In the genomic region with DNA sequence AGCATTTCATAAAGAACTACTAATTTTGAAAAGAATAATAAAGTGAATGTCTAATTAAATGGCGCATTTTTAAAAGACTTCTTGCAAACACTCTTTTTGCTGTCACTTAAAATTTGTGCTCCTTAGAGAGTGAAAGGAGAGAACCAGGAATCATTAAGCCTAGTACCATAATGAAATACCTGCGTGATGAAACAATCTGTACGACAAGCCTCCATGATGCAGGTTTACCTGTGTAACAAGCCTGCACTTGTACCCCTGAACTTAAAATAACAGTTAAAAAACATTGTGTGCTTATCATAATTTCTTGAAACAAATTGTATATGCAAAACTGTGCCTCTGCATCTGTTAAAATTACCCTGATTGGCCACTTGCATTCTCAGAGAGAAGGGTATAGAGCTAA, we compare ENCODE assay signal across 2 cellular contexts.
TF ChIP-seq lines count a peak whose summit lies in the region.

No MANE protein-coding gene starts in this region.

TF ChIP-seq in SK-N-SH, 30 proteins besides CTCF, POLR2A, EP300 and RAD21 (continued from another document):
- TF ChIP-seq TAF1 (IDR thresholded peaks at IDR 0.05; ENCODE audit: borderline replicate concordance, low read depth, low read length), result no peak
- TF ChIP-seq MXI1 (IDR thresholded peaks at IDR 0.05; ENCODE audit: low read depth, low read length), result no peak
- no peak for TF ChIP-seq JUND (IDR thresholded peaks at IDR 0.05)
- no peak for TF ChIP-seq YY1 (IDR thresholded peaks at IDR 0.05; ENCODE audit: low read depth)
- TF ChIP-seq NFIC (IDR thresholded peaks at IDR 0.05; ENCODE audit: borderline replicate concordance), result no peak
- no peak for TF ChIP-seq TCF12 (IDR thresholded peaks at IDR 0.05)
- TF ChIP-seq RXRA (IDR thresholded peaks at IDR 0.05; ENCODE audit: borderline replicate concordance, low read depth), result no peak
- TF ChIP-seq FOXM1 (IDR thresholded peaks at IDR 0.05; ENCODE audit: low read depth), result no peak
- TF ChIP-seq CHD2 (IDR thresholded peaks at IDR 0.05; ENCODE audit: low read length, partially characterized antibody), result no peak
- TF ChIP-seq, protein P1, sequence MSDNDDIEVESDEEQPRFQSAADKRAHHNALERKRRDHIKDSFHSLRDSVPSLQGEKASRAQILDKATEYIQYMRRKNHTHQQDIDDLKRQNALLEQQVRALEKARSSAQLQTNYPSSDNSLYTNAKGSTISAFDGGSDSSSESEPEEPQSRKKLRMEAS (IDR thresholded peaks at IDR 0.05; ENCODE audit: low read depth), result no peak
- TF ChIP-seq, protein P2, sequence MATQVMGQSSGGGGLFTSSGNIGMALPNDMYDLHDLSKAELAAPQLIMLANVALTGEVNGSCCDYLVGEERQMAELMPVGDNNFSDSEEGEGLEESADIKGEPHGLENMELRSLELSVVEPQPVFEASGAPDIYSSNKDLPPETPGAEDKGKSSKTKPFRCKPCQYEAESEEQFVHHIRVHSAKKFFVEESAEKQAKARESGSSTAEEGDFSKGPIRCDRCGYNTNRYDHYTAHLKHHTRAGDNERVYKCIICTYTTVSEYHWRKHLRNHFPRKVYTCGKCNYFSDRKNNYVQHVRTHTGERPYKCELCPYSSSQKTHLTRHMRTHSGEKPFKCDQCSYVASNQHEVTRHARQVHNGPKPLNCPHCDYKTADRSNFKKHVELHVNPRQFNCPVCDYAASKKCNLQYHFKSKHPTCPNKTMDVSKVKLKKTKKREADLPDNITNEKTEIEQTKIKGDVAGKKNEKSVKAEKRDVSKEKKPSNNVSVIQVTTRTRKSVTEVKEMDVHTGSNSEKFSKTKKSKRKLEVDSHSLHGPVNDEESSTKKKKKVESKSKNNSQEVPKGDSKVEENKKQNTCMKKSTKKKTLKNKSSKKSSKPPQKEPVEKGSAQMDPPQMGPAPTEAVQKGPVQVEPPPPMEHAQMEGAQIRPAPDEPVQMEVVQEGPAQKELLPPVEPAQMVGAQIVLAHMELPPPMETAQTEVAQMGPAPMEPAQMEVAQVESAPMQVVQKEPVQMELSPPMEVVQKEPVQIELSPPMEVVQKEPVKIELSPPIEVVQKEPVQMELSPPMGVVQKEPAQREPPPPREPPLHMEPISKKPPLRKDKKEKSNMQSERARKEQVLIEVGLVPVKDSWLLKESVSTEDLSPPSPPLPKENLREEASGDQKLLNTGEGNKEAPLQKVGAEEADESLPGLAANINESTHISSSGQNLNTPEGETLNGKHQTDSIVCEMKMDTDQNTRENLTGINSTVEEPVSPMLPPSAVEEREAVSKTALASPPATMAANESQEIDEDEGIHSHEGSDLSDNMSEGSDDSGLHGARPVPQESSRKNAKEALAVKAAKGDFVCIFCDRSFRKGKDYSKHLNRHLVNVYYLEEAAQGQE (IDR thresholded peaks at IDR 0.05; ENCODE audit: low read depth, low read length), result no peak

TF ChIP-seq in SK-N-SH treated with all-trans-retinoic acid at 6 μM for 48 hours, 23 proteins besides CTCF, POLR2A, EP300 and RAD21 (continued from another document):
- TF ChIP-seq, protein P3, sequence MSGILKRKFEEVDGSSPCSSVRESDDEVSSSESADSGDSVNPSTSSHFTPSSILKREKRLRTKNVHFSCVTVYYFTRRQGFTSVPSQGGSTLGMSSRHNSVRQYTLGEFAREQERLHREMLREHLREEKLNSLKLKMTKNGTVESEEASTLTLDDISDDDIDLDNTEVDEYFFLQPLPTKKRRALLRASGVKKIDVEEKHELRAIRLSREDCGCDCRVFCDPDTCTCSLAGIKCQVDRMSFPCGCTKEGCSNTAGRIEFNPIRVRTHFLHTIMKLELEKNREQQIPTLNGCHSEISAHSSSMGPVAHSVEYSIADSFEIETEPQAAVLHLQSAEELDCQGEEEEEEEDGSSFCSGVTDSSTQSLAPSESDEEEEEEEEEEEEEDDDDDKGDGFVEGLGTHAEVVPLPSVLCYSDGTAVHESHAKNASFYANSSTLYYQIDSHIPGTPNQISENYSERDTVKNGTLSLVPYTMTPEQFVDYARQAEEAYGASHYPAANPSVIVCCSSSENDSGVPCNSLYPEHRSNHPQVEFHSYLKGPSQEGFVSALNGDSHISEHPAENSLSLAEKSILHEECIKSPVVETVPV (CRISPR knock-in tag; IDR thresholded peaks at IDR 0.05), result no peak
- TF ChIP-seq ARNTL (CRISPR knock-in tag; IDR thresholded peaks at IDR 0.05; ENCODE audit: borderline replicate concordance, low read depth) (no peak), ZC3H10 (CRISPR knock-in tag; IDR thresholded peaks at IDR 0.05) (no peak), SNAI2 (CRISPR knock-in tag; IDR thresholded peaks at IDR 0.05) (no peak), ZNF565 (CRISPR knock-in tag; conservative IDR thresholded peaks at IDR 0.05; ENCODE audit: low read depth) (no peak), PPARA (CRISPR knock-in tag; IDR thresholded peaks at IDR 0.05; ENCODE audit: borderline replicate concordance) (no peak), BACH2 (CRISPR knock-in tag; IDR thresholded peaks at IDR 0.05; ENCODE audit: borderline replicate concordance) (no peak), TOX (CRISPR knock-in tag; IDR thresholded peaks at IDR 0.05; ENCODE audit: borderline replicate concordance) (no peak), ESRRG (CRISPR knock-in tag; IDR thresholded peaks at IDR 0.05) (no peak)
- TF ChIP-seq, protein P4, sequence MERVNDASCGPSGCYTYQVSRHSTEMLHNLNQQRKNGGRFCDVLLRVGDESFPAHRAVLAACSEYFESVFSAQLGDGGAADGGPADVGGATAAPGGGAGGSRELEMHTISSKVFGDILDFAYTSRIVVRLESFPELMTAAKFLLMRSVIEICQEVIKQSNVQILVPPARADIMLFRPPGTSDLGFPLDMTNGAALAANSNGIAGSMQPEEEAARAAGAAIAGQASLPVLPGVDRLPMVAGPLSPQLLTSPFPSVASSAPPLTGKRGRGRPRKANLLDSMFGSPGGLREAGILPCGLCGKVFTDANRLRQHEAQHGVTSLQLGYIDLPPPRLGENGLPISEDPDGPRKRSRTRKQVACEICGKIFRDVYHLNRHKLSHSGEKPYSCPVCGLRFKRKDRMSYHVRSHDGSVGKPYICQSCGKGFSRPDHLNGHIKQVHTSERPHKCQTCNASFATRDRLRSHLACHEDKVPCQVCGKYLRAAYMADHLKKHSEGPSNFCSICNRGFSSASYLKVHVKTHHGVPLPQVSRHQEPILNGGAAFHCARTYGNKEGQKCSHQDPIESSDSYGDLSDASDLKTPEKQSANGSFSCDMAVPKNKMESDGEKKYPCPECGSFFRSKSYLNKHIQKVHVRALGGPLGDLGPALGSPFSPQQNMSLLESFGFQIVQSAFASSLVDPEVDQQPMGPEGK (CRISPR knock-in tag; IDR thresholded peaks at IDR 0.05; ENCODE audit: borderline replicate concordance), result no peak
- TF ChIP-seq, protein P5, sequence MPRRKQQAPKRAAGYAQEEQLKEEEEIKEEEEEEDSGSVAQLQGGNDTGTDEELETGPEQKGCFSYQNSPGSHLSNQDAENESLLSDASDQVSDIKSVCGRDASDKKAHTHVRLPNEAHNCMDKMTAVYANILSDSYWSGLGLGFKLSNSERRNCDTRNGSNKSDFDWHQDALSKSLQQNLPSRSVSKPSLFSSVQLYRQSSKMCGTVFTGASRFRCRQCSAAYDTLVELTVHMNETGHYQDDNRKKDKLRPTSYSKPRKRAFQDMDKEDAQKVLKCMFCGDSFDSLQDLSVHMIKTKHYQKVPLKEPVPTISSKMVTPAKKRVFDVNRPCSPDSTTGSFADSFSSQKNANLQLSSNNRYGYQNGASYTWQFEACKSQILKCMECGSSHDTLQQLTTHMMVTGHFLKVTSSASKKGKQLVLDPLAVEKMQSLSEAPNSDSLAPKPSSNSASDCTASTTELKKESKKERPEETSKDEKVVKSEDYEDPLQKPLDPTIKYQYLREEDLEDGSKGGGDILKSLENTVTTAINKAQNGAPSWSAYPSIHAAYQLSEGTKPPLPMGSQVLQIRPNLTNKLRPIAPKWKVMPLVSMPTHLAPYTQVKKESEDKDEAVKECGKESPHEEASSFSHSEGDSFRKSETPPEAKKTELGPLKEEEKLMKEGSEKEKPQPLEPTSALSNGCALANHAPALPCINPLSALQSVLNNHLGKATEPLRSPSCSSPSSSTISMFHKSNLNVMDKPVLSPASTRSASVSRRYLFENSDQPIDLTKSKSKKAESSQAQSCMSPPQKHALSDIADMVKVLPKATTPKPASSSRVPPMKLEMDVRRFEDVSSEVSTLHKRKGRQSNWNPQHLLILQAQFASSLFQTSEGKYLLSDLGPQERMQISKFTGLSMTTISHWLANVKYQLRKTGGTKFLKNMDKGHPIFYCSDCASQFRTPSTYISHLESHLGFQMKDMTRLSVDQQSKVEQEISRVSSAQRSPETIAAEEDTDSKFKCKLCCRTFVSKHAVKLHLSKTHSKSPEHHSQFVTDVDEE (CRISPR knock-in tag; IDR thresholded peaks at IDR 0.05), result no peak
TF ChIP-seq in SK-N-SH treated with all-trans-retinoic acid at 6 μM for 48 hours: peak in this region for 0.
